ENCODE assay signal across 21 cellular contexts in the genomic region with DNA sequence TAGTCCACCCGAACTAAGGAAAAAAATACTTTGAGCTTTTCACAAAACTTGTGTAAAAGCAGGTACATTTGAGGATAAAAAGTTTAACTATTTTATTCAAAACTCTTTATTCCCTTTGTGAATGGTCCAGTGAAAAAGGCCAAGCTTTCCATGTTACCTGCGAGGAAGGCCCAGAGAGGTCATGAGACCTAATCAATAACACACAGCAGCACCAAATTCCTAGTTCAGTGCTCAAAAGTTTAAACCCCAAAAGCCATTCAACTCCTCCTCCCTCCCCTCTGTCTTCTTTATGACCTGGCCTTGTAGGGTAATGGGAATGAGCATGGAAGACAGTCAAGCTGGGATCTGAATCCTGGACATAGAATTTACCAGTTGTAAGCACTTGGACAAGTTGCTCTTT.
"Had no signal": no experiment of that assay in that cellular context is flagged by ENCODE, and none has a peak within 500 bp of the region (broad histone marks: within the 10 kb centered on the region; RNA-seq: fewer than 3 reads in every experiment).

No MANE protein-coding gene starts in this region.

- H3K36me3 ChIP-seq: heart right ventricle, sigmoid colon, thoracic aorta had no signal

- H3K27ac ChIP-seq: dorsolateral prefrontal cortex had no signal

- H3K27me3 ChIP-seq: heart right ventricle, sigmoid colon had no signal

- ATAC-seq: heart right ventricle; mucosa of descending colon; naive thymus-derived CD8-positive, alpha-beta T cell; stimulated activated naive B cell treated with anti-CD40 and anti-IgM and Interleukin-4, amounts not matched to agents 10 μg/mL and 1 μg/mL and 100 μg/mL, for 72 hours; stimulated activated naive CD8-positive, alpha-beta T cell treated with anti-CD3 and anti-CD28 coated beads, Interleukin-15, amount 100 ng/mL, for 72 hours had no signal

- DNase-seq: dorsolateral prefrontal cortex; effector CD8-positive, alpha-beta T cell; heart right ventricle; hypothalamus; kidney glomerular epithelial cell; mammary epithelial cell; mucosa of descending colon; naive thymus-derived CD8-positive, alpha-beta T cell; posterior cingulate gyrus; sigmoid colon; stimulated activated CD4-positive, alpha-beta T cell treated with anti-CD3 and anti-CD28 coated beads, Interleukin-2, amount 100 ng/mL, for 24 hours; stimulated activated CD4-positive, alpha-beta T cell treated with anti-CD3 and anti-CD28 coated beads, Interleukin-4, amount 100 ng/mL, for 4 hours; stimulated activated naive B cell treated with anti-CD40 and anti-IgM and Interleukin-4, amounts not matched to agents 10 μg/mL and 1 μg/mL and 100 μg/mL, for 72 hours; stimulated activated naive CD8-positive, alpha-beta T cell treated with anti-CD3 and anti-CD28 coated beads, Interleukin-15, amount 100 ng/mL, for 72 hours; substantia nigra had no signal

- FAIRE-seq: frontal cortex, islet of Langerhans, urothelium cell line had no signal

- H3K4me3 ChIP-seq: coronary artery, dorsolateral prefrontal cortex, heart right ventricle, mucosa of descending colon, sigmoid colon, skin epidermis, thoracic aorta had no signal

- H3K9me3 ChIP-seq: heart right ventricle, mucosa of descending colon, sigmoid colon, thoracic aorta had no signal
